Comparison of ENCODE assay signal across 36 cellular contexts in genomic region chr20:62464080-62464770, GRCh38. TPM values are rescaled to one million over a fixed set of nuclear protein-coding genes. Genes with fewer than 3 reads are reported as not detected.
"Had no signal": no experiment of that assay in that cellular context is flagged by ENCODE, and none has a peak within 500 bp of the region (broad histone marks: within the 10 kb centered on the region; RNA-seq: fewer than 3 reads in every experiment).

No MANE protein-coding gene starts in this region.

- ATAC-seq: foreskin keratinocyte; gastroesophageal sphincter; heart left ventricle; left lobe of liver; mucosa of descending colon; naive thymus-derived CD8-positive, alpha-beta T cell; pancreas; sciatic nerve; stimulated activated effector memory CD8-positive, alpha-beta T cell treated with anti-CD3 and anti-CD28 coated beads, Interleukin-12 subunit alpha, Interleukin-12 subunit beta, amount 100 ng/mL, for 72 hours had no signal

- DNase-seq: dermis blood vessel endothelial cell; effector memory CD4-positive, alpha-beta T cell; foreskin keratinocyte; heart left ventricle; kidney; mucosa of descending colon; naive thymus-derived CD8-positive, alpha-beta T cell; nephron progenitor cell; pancreas; retina; stimulated activated CD4-positive, alpha-beta T cell treated with anti-CD3 and anti-CD28 coated beads, Interleukin-2, amount 100 ng/mL, for 24 hours; stimulated activated CD4-positive, alpha-beta T cell treated with anti-CD3 and anti-CD28 coated beads, Interleukin-4, amount 100 ng/mL, for 24 hours; stimulated activated naive CD4-positive, alpha-beta T cell treated with Interleukin-2 at 50 U/mL for 16 hours; stomach; thyroid gland; trophoblast cell had no signal

- H3K4me1 Mint-ChIP-seq: memory B cell; naive thymus-derived CD8-positive, alpha-beta T cell; stimulated activated effector memory CD8-positive, alpha-beta T cell treated with anti-CD3 and anti-CD28 coated beads, Interleukin-12 subunit alpha, Interleukin-12 subunit beta, amount 100 ng/mL, for 72 hours had no signal

- H3K27ac Mint-ChIP-seq: memory B cell; naive thymus-derived CD8-positive, alpha-beta T cell; stimulated activated effector memory CD8-positive, alpha-beta T cell treated with anti-CD3 and anti-CD28 coated beads, Interleukin-12 subunit alpha, Interleukin-12 subunit beta, amount 100 ng/mL, for 72 hours had no signal

- H2AFZ ChIP-seq: hepatocyte had no signal

- H3K9me3 ChIP-seq: esophagus muscularis mucosa, gastroesophageal sphincter, heart left ventricle, mucosa of descending colon, neutrophil, pancreas, stomach, thyroid gland had no signal

- H3K27ac ChIP-seq: coronary artery, esophagus muscularis mucosa, foreskin keratinocyte, gastroesophageal sphincter, heart left ventricle, hepatocyte, neutrophil, pancreas, stomach, thyroid gland had no signal

- H3K27me3 ChIP-seq: hepatocyte, pancreas, thyroid gland had no signal

- H3K4me3 ChIP-seq: coronary artery, esophagus muscularis mucosa, gastroesophageal sphincter, heart left ventricle, hepatocyte, lung, mucosa of descending colon, pancreas, stomach, thyroid gland had no signal

- H3K4me3 Mint-ChIP-seq: memory B cell; naive thymus-derived CD8-positive, alpha-beta T cell; nephron progenitor cell; stimulated activated effector memory CD8-positive, alpha-beta T cell treated with anti-CD3 and anti-CD28 coated beads, Interleukin-12 subunit alpha, Interleukin-12 subunit beta, amount 100 ng/mL, for 72 hours had no signal

- H3K4me1 ChIP-seq: foreskin keratinocyte, gastroesophageal sphincter, pancreas had no signal

- H3K36me3 ChIP-seq: esophagus muscularis mucosa, gastroesophageal sphincter, heart left ventricle, neutrophil, pancreas, thyroid gland had no signal

- H3K4me2 ChIP-seq: hepatocyte had no signal

- FAIRE-seq: endothelial cell of umbilical vein, kidney, pancreas had no signal

- H3K36me3 Mint-ChIP-seq: memory B cell; naive thymus-derived CD8-positive, alpha-beta T cell; stimulated activated effector memory CD8-positive, alpha-beta T cell treated with anti-CD3 and anti-CD28 coated beads, Interleukin-12 subunit alpha, Interleukin-12 subunit beta, amount 100 ng/mL, for 72 hours had no signal

- H3K9me3 Mint-ChIP-seq: memory B cell; naive thymus-derived CD8-positive, alpha-beta T cell; nephron progenitor cell; stimulated activated effector memory CD8-positive, alpha-beta T cell treated with anti-CD3 and anti-CD28 coated beads, Interleukin-12 subunit alpha, Interleukin-12 subunit beta, amount 100 ng/mL, for 72 hours had no signal

RNA-seq across cellular contexts. Expression of gene GATA5, which starts 11.6 kb away (rescaled TPM):
- total RNA-seq: dermis blood vessel endothelial cell; endothelial cell of umbilical vein; epithelial cell of proximal tubule; foreskin keratinocyte; naive thymus-derived CD8-positive, alpha-beta T cell; subcutaneous adipose tissue; temporal lobe had no signal
- polyA plus RNA-seq: endothelial cell of umbilical vein; foreskin keratinocyte; naive thymus-derived CD8-positive, alpha-beta T cell had no signal

RNA-seq across cellular contexts. Expression of gene RBBP8NL, which starts 36.9 kb away (rescaled TPM):
- total RNA-seq: dermis blood vessel endothelial cell; endothelial cell of umbilical vein; esophagus muscularis mucosa; fibroblast of lung; foreskin keratinocyte; heart left ventricle; left lobe of liver; naive thymus-derived CD8-positive, alpha-beta T cell; omental fat pad; posterior vena cava; pulmonary artery endothelial cell; sciatic nerve; skeletal muscle tissue; subcutaneous adipose tissue; temporal lobe had no signal
- polyA plus RNA-seq: endothelial cell of umbilical vein; fibroblast of lung; foreskin keratinocyte; heart left ventricle; liver; naive thymus-derived CD8-positive, alpha-beta T cell had no signal
